In the genomic region with DNA sequence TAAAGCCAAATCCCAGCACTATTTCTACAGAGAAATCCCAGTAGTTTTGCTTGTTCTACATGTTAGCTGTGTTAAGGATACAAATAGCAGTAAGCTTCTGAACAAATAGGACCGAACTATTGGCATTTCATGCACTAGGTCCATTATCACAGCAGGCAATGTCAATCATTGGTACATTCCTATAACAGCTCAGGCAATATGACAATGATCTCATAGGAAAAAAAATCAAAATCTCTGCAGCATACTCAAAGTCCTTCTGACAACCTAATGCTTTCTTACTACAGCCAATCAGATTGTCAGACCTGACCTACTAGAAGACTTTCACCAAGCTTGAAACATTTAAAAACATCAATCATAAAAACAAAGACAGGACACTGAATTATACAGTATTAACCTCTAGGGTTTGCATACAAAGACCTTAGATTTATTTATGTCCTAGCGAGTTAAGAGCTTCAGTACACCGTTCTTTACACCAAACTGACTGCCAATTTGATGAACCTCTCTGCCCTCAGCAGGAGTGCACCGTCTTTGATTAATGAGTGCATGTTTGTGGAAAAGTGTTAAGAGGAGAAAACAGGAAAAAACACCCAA, we compare ENCODE assay signal across 18 cellular contexts. TPM values are rescaled to one million over a fixed set of nuclear protein-coding genes. Genes with fewer than 3 reads are reported as not detected.
DNase-seq lines count a peak whose midpoint lies in the region; ATAC-seq and TF ChIP-seq lines count a peak whose summit lies in the region.
"Had no signal": no experiment of that assay in that cellular context is flagged by ENCODE, and none has a peak within 500 bp of the region (broad histone marks: within the 10 kb centered on the region; RNA-seq: fewer than 3 reads in every experiment).

No MANE protein-coding gene starts in this region.

- H3K27me3 ChIP-seq in Loucy (ENCODE audit: insufficient read depth, low read length, poor library complexity, severe bottlenecking) (no peaks in the 10 kb centered on the region), esophagus squamous epithelium (no peaks in the 10 kb centered on the region), psoas muscle (ENCODE audit: insufficient read depth in 3 of 3, low read length in 2 of 3) (no peaks in the 10 kb centered on the region)
- H3K27me3 ChIP-seq: sigmoid colon had no signal

- H3K79me2 ChIP-seq in Loucy (ENCODE audit: insufficient read depth, low read length): peaks cover 54% of the 10 kb centered on the region

- DNase-seq in DMS79 treated with DMSO at 0.1 percent for 48 hours (lab: John Stamatoyannopoulos, UW) (peak; percentile 57), DMS79 (lab: John Stamatoyannopoulos, UW) (no peak), esophagus squamous epithelium (lab: John Stamatoyannopoulos, UW) (no peak), psoas muscle (no peak), sciatic nerve (ENCODE audit: low spot score) (no peak)
- DNase-seq in stimulated activated CD8-positive, alpha-beta memory T cell treated with anti-CD3 and anti-CD28 coated beads, Interleukin-4, amount 100 ng/mL, for 48 hours: no peak
- DNase-seq: 8988T; activated B cell treated with CpG ODN at 0.5 μM for 24 hours; CD4-positive, alpha-beta memory T cell; KBM-7; naive thymus-derived CD4-positive, alpha-beta T cell; NCI-H187 treated with DMSO at 0.1 percent for 48 hours; OCI-M1; sigmoid colon; stimulated activated naive CD4-positive, alpha-beta T cell treated with Interleukin-2 at 50 U/mL for 16 hours had no signal

- H3K4me1 ChIP-seq in Loucy (ENCODE audit: insufficient read depth, low read length, poor library complexity, severe bottlenecking) (peaks cover 57% of the 10 kb centered on the region), esophagus squamous epithelium (peaks cover 5 to 89% (median 40%) of the 10 kb centered on the region in 3 donors), psoas muscle (peaks cover 40% of the 10 kb centered on the region)

- H3K9me2 ChIP-seq in Loucy (replicated peaks; ENCODE audit: low read depth, low read length): no peaks in the 10 kb centered on the region

- H3K36me3 ChIP-seq in Loucy (ENCODE audit: insufficient read depth, low read length): no peaks in the 10 kb centered on the region
- H3K36me3 ChIP-seq in esophagus squamous epithelium: no peaks in the 10 kb centered on the region
- H3K36me3 ChIP-seq in psoas muscle (ENCODE audit: insufficient read depth in 1 of 2, low read depth in 1 of 2): no peaks in the 10 kb centered on the region
- H3K36me3 ChIP-seq: sigmoid colon had no signal

- H3K9ac ChIP-seq in Loucy (ENCODE audit: low read depth, low read length, poor library complexity, severe bottlenecking): no peak overlapping the region

- peak overlapping the region; percentile 51 for H3K4me2 ChIP-seq in Loucy (ENCODE audit: low read depth, low read length, poor library complexity, severe bottlenecking)

- no peak overlapping the region for H2AFZ ChIP-seq in Loucy (ENCODE audit: low read length)

- no peaks in the 10 kb centered on the region for H3K9me3 ChIP-seq in Loucy (ENCODE audit: insufficient read depth, low read depth, low read length)
- H3K9me3 ChIP-seq in esophagus squamous epithelium: no peaks in the 10 kb centered on the region
- no peaks in the 10 kb centered on the region for H3K9me3 ChIP-seq in psoas muscle
- H3K9me3 ChIP-seq: sigmoid colon had no signal

- ATAC-seq in psoas muscle (peak; percentile 17 to 40 (median 31)), HG03442 (IDR thresholded peaks at IDR 0.05; ENCODE audit: unreplicated experiment) (no peak), sciatic nerve (no peak)
- ATAC-seq: activated naive CD4-positive, alpha-beta T cell treated with anti-CD3 and anti-CD28 coated beads, Interleukin-2, amount 50 U/mL, for 72 hours; naive thymus-derived CD4-positive, alpha-beta T cell had no signal

- intact Hi-C loops in esophagus squamous epithelium (cut with DNase I): no loop called here
- intact Hi-C loops in psoas muscle (cut with DNase I): no loop called here
- intact Hi-C loops in sciatic nerve (cut with DNase I): no loop called here

- TF ChIP-seq POLR2A in esophagus squamous epithelium (IDR thresholded peaks at IDR 0.05): no peak

- H3K27ac ChIP-seq in esophagus squamous epithelium (peak overlapping the region in 3 of 4 donors; percentile 3 to 98 (median 4)), psoas muscle (peak overlapping the region; percentile 92)

- peaks cover 20% of the 10 kb centered on the region for H4K20me1 ChIP-seq in Loucy (ENCODE audit: insufficient read depth, low read length, poor library complexity, severe bottlenecking)

- 46 to 57% methylated on average over 4 of the region's 4 CpGs for WGBS in esophagus squamous epithelium, 2 donors
- 19 to 28% (median 27%) methylated on average over 4 of the region's 4 CpGs for WGBS in psoas muscle, 3 donors

- H3K4me3 ChIP-seq in Loucy (ENCODE audit: low read length, poor library complexity, severe bottlenecking) (no peak overlapping the region), esophagus squamous epithelium (peak overlapping the region in 1 of 4 donors; percentile 10), psoas muscle (peak overlapping the region; percentile 83)
- H3K4me3 ChIP-seq: sigmoid colon had no signal

- TF ChIP-seq CTCF in Loucy (conservative IDR thresholded peaks at IDR 0.05; ENCODE audit: low read length): no peak
- TF ChIP-seq CTCF in esophagus squamous epithelium (IDR thresholded peaks at IDR 0.05): no peak
- no peak for TF ChIP-seq CTCF in psoas muscle (IDR thresholded peaks at IDR 0.05)

- H3F3A ChIP-seq in Loucy (ENCODE audit: low read depth): 0 out of 2 replicates have a peak, but pooled peaks cover 3% of the 10 kb centered on the region

RNA-seq across cellular contexts. Expression of a gene that starts 6.3 kb away (rescaled TPM):
- total RNA-seq in esophagus squamous epithelium (10 to 100 TPM; 41.6 to 94.6 (median 54.1) TPM), psoas muscle (10 to 100 TPM; 22.7 to 27.0 (median 25.3) TPM), sciatic nerve (139 TPM)
- 10 to 100 TPM in 1 of 3 donors, 1 to 10 TPM in 2; 7.5 to 12.3 (median 9.0) TPM for polyA plus RNA-seq in psoas muscle

Comparison
In these comparisons a context has a peak if more than half of its experiments do, and no peak if none do; other contexts are left out.
1. ATAC-seq: peak in psoas muscle (4 of 4); none in HG03442 (single experiment) and sciatic nerve (single experiment).